8 cellular contexts compared by ENCODE assay signal in the genomic region with DNA sequence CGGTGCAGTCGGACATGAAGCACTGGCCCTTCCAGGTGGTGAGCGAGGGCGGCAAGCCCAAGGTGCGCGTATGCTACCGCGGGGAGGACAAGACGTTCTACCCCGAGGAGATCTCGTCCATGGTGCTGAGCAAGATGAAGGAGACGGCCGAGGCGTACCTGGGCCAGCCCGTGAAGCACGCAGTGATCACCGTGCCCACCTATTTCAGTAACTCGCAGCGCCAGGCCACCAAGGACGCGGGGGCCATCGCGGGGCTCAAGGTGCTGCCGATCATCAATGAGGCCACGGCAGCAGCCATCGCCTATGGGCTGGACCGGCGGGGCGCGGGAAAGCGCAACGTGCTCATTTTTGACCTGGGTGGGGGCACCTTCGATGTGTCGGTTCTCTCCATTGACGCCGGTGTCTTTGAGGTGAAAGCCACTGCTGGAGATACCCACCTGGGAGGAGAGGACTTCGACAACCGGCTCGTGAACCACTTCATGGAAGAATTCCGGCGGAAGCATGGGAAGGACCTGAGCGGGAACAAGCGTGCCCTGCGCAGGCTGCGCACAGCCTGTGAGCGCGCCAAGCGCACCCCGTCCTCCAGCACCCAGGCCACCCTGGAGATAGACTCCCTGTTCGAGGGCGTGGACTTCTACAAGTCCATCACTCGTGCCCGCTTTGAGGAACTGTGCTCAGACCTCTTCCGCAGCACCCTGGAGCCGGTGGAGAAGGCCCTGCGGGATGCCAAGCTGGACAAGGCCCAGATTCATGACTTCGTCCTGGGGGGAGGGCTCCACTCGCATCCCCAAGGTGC. TPM values are rescaled to one million over a fixed set of nuclear protein-coding genes. Genes with fewer than 3 reads are reported as not detected.
"Had no signal": no experiment of that assay in that cellular context is flagged by ENCODE, and none has a peak within 500 bp of the region (broad histone marks: within the 10 kb centered on the region; RNA-seq: fewer than 3 reads in every experiment).

No MANE protein-coding gene starts in this region.

RNA-seq across cellular contexts. Expression of gene FCGR3B, which starts 24.2 kb away (rescaled TPM):
- total RNA-seq: activated CD4-positive, alpha-beta memory T cell treated with anti-CD3 and anti-CD28 coated beads for 36 hours; activated CD4-positive, alpha-beta T cell treated with anti-CD3 and anti-CD28 coated beads, Interleukin-2, amount 10 ng/mL, durations not matched to agents 7 days and 5 days; astrocyte; LHCN-M2; SJCRH30; T-helper 1 cell treated with Interleukin-12 subunit alpha and Interleukin-12 subunit beta and Interleukin-4 antibody, amounts not matched to agents 30 ng/mL and 1 ng/mL, for 36 hours had no signal
- polyA plus RNA-seq: SK-N-SH had no signal

RNA-seq across cellular contexts. Expression of gene FCGR2B, which starts 56.2 kb away (rescaled TPM):
- total RNA-seq: activated CD4-positive, alpha-beta memory T cell treated with anti-CD3 and anti-CD28 coated beads for 36 hours; activated CD4-positive, alpha-beta T cell treated with anti-CD3 and anti-CD28 coated beads, Interleukin-2, amount 10 ng/mL, durations not matched to agents 7 days and 5 days; astrocyte; LHCN-M2; M059J; SJCRH30; T-helper 1 cell treated with Interleukin-12 subunit alpha and Interleukin-12 subunit beta and Interleukin-4 antibody, amounts not matched to agents 30 ng/mL and 1 ng/mL, for 36 hours had no signal

RNA-seq across cellular contexts. Expression of gene FCGR3A, which starts 57.1 kb away (rescaled TPM):
- total RNA-seq: activated CD4-positive, alpha-beta memory T cell treated with anti-CD3 and anti-CD28 coated beads for 36 hours; activated CD4-positive, alpha-beta T cell treated with anti-CD3 and anti-CD28 coated beads, Interleukin-2, amount 10 ng/mL, durations not matched to agents 7 days and 5 days; astrocyte; LHCN-M2; M059J; SJCRH30; T-helper 1 cell treated with Interleukin-12 subunit alpha and Interleukin-12 subunit beta and Interleukin-4 antibody, amounts not matched to agents 30 ng/mL and 1 ng/mL, for 36 hours had no signal
- polyA plus RNA-seq: SK-N-SH had no signal
